10 cellular contexts compared by ENCODE assay signal in the genomic region with DNA sequence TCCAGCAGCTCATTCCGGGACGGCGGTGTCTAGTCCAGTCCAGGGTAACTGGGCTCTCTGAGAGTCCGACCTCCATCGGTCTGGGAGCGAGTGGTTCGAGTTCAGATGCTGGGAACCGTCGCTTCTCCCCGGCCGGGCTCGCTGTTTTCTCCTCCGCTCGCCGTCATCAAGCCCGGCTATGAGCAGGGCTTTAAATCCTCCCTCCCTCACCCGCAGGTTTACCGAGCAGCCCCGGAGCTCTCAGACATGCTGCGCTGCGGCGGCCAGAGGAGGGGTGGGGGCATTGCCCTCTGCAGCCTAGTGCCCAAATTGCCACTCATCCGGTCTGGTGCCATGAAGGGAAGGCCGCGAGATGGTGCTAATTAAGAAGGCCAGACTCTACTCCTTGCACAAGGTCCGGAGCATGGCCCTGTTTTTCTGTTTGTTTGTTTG. TPM values are rescaled to one million over a fixed set of nuclear protein-coding genes. Genes with fewer than 3 reads are reported as not detected.
DNase-seq lines count a peak whose midpoint lies in the region; ATAC-seq and TF ChIP-seq lines count a peak whose summit lies in the region.
"Had no signal": no experiment of that assay in that cellular context is flagged by ENCODE, and none has a peak within 500 bp of the region (broad histone marks: within the 10 kb centered on the region; RNA-seq: fewer than 3 reads in every experiment).

No MANE protein-coding gene starts in this region.

- peak; percentile 29 for DNase-seq in activated CD8-positive, alpha-beta memory T cell treated with anti-CD3 and anti-CD28 coated beads, Interleukin-2, amount 10 ng/mL, durations not matched to agents 7 days and 5 days
- DNase-seq in activated CD8-positive, alpha-beta memory T cell treated with anti-CD3 and anti-CD28 coated beads for 24 hours, result no peak
- DNase-seq in NT2/D1 (ENCODE audit: low read depth, low spot score) (no peak), tibial artery (no peak), sciatic nerve (ENCODE audit: low spot score) (no peak)
- DNase-seq in activated CD8-positive, alpha-beta memory T cell treated with anti-CD3 and anti-CD28 coated beads, Interleukin-2, amount 50 U/mL, for 48 hours, result no peak
- DNase-seq: NCI-H510A treated with DMSO at 0.1 percent for 48 hours, occipital lobe had no signal

- H3K27ac ChIP-seq in iPS-20b (ENCODE audit: low read length) (no peak overlapping the region), tibial artery (peak overlapping the region in 1 of 2 donors; percentile 10)

- H3K27me3 ChIP-seq in NT2/D1 (ENCODE audit: insufficient read depth, insufficient read length) (peaks cover 70% of the 10 kb centered on the region), iPS-20b (ENCODE audit: insufficient read depth, low read length) (peaks cover 100% of the 10 kb centered on the region), tibial artery (peaks cover 0 to 18% of the 10 kb centered on the region in 2 donors)

- TF ChIP-seq CTCF in tibial artery (IDR thresholded peaks at IDR 0.05), result no peak

- H3K4me3 Mint-ChIP-seq in activated CD8-positive, alpha-beta memory T cell treated with anti-CD3 and anti-CD28 coated beads, Interleukin-2, amount 10 ng/mL, durations not matched to agents 7 days and 5 days, result no peak overlapping the region

- H3K4me3 ChIP-seq in NT2/D1 (ENCODE audit: insufficient read length, low read depth), result peak overlapping the region; percentile 22
- peak overlapping the region; percentile 42; the same call in 1 of the 2 replicates for H3K4me3 ChIP-seq in iPS-20b (ENCODE audit: low read length)
- H3K4me3 ChIP-seq in tibial artery, result peak overlapping the region; percentile 13 to 25

- ATAC-seq in activated CD8-positive, alpha-beta memory T cell treated with anti-CD3 and anti-CD28 coated beads, Interleukin-2, amount 10 ng/mL, durations not matched to agents 7 days and 5 days, result no peak
- ATAC-seq in sciatic nerve (no peak), HG03457 (IDR thresholded peaks at IDR 0.05; ENCODE audit: unreplicated experiment) (no peak)

- H3K36me3 ChIP-seq in NT2/D1 (ENCODE audit: insufficient read depth, insufficient read length, low read length) (peaks cover 4% of the 10 kb centered on the region), iPS-20b (ENCODE audit: insufficient read depth, low read depth, low read length) (no peaks in the 10 kb centered on the region), tibial artery (peaks cover 0 to 8% (median 0%) of the 10 kb centered on the region in 3 donors)

- peaks cover 97% of the 10 kb centered on the region for H3K27me3 Mint-ChIP-seq in activated CD8-positive, alpha-beta memory T cell treated with anti-CD3 and anti-CD28 coated beads, Interleukin-2, amount 10 ng/mL, durations not matched to agents 7 days and 5 days

- no peaks in the 10 kb centered on the region for H3K9me3 Mint-ChIP-seq in activated CD8-positive, alpha-beta memory T cell treated with anti-CD3 and anti-CD28 coated beads, Interleukin-2, amount 10 ng/mL, durations not matched to agents 7 days and 5 days (ENCODE audit: low read depth)

- no peaks in the 10 kb centered on the region for H3K4me1 ChIP-seq in NT2/D1 (ENCODE audit: insufficient read depth, insufficient read length)
- H3K4me1 ChIP-seq in iPS-20b (ENCODE audit: insufficient read depth, low read length), result peaks cover 4% of the 10 kb centered on the region; the same call in 1 of the 2 replicates
- H3K4me1 ChIP-seq in tibial artery, result peaks cover 0 to 33% (median 15%) of the 10 kb centered on the region in 4 donors

- intact Hi-C loops in tibial artery (cut with DNase I; ENCODE audit: low total_unique reads), result loop anchor here (5.0 to 10.0 kb wide), 5 partner anchors 172 to 651 kb away; partner anchors contain the start of gene HMGB2
- intact Hi-C loops in sciatic nerve (cut with DNase I), result no loop called here

- peaks cover 11% of the 10 kb centered on the region for H3K36me3 Mint-ChIP-seq in activated CD8-positive, alpha-beta memory T cell treated with anti-CD3 and anti-CD28 coated beads, Interleukin-2, amount 10 ng/mL, durations not matched to agents 7 days and 5 days

- no peaks in the 10 kb centered on the region for H3K9me3 ChIP-seq in NT2/D1 (ENCODE audit: insufficient read depth, low read length)
- peaks cover under 1% of the 10 kb centered on the region; the same call in 1 of the 2 replicates for H3K9me3 ChIP-seq in iPS-20b (ENCODE audit: insufficient read depth, low read depth, low read length)
- H3K9me3 ChIP-seq in tibial artery, result no peaks in the 10 kb centered on the region

- CTCF ChIA-PET in activated CD8-positive, alpha-beta memory T cell treated with anti-CD3 and anti-CD28 coated beads, Interleukin-2, amount 10 ng/mL, durations not matched to agents 7 days and 5 days (lab: Charles Lee), result no interaction called here

- no peak overlapping the region for H3K27ac Mint-ChIP-seq in activated CD8-positive, alpha-beta memory T cell treated with anti-CD3 and anti-CD28 coated beads, Interleukin-2, amount 10 ng/mL, durations not matched to agents 7 days and 5 days

- peak overlapping the region; percentile 57 for H3K9ac ChIP-seq in NT2/D1 (ENCODE audit: insufficient read length, low read depth)
- H3K9ac ChIP-seq in iPS-20b (ENCODE audit: low read depth, low read length), result no peak overlapping the region

- H3K4me1 Mint-ChIP-seq in activated CD8-positive, alpha-beta memory T cell treated with anti-CD3 and anti-CD28 coated beads, Interleukin-2, amount 10 ng/mL, durations not matched to agents 7 days and 5 days, result peaks cover 20% of the 10 kb centered on the region

RNA-seq across cellular contexts. Expression of gene HAND2, which starts 23.2 kb away (rescaled TPM):
- total RNA-seq in activated CD8-positive, alpha-beta memory T cell treated with anti-CD3 and anti-CD28 coated beads, Interleukin-2, amount 10 ng/mL, durations not matched to agents 7 days and 5 days, result not detected
- total RNA-seq in sciatic nerve, result 0.27 TPM
- total RNA-seq: occipital lobe had no signal
